Comparison of ENCODE assay signal across 11 cellular contexts in the genomic region with DNA sequence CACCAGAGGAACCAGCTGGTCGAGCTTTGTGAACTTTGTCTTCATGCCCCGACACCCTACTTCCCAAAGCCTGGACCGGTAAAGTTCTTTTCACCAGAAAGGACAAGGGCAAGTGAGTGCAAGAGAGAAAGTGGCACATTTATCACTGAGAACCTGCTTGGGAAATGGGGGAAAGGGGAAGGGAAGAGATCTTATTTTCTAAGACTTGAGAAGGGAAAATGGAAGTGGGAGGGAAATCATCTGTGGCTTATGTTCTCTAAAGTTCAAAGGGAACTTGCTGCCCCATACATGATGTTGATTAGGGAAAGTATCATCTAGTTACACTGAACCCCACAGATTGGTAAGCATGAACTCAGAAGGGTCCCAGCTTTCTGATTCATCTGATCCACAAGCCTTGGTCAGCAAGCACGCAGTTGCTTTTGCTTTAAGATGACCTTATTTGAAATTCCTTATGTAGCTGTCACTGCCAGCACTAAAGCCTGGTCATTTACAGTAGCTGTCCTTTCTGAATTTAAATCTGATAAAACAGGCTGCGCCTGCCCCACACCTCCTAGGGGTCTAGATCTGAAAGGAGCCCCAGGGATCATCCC.
DNase-seq lines count a peak whose midpoint lies in the region; ATAC-seq and TF ChIP-seq lines count a peak whose summit lies in the region.
"Had no signal": no experiment of that assay in that cellular context is flagged by ENCODE, and none has a peak within 500 bp of the region (broad histone marks: within the 10 kb centered on the region; RNA-seq: fewer than 3 reads in every experiment).

No MANE protein-coding gene starts in this region.

- no peak overlapping the region for H3K18ac ChIP-seq in neuronal stem cell (ENCODE audit: low read length)

- H3K27me3 ChIP-seq in MG63 (no peaks in the 10 kb centered on the region), psoas muscle (ENCODE audit: insufficient read depth in 3 of 3, low read length in 2 of 3) (no peaks in the 10 kb centered on the region), neuronal stem cell (ENCODE audit: control insufficient read depth in 3 of 3, insufficient read depth in 3 of 3, low read depth in 1 of 3, low read length in 3 of 3) (no peaks in the 10 kb centered on the region)

- H2BK12ac ChIP-seq in neuronal stem cell (ENCODE audit: low read length): no peak overlapping the region

- H2BK5ac ChIP-seq in neuronal stem cell (ENCODE audit: low read length): no peak overlapping the region

- H2AFZ ChIP-seq in neuronal stem cell (ENCODE audit: low read length): no peak overlapping the region

- 59 to 75% (median 63%) methylated on average over 5 of the region's 5 CpGs for WGBS in psoas muscle, 3 donors
- whole genome bisulfite sequencing in neuronal stem cell (ENCODE audit: extremely low coverage in 2 of 2, insufficient read length in 2 of 2, insufficient replicate concordance in 1 of 2), 2 donors: no CpG with 5 or more reads among the region's 5 CpGs

- DNase-seq in CD1c-positive myeloid dendritic cell (ENCODE audit: extremely low spot score) (peak; percentile 58), MG63 (peak; percentile 12), fibroblast of gingiva (ENCODE audit: low read depth) (peak; percentile 78), psoas muscle (no peak), neuronal stem cell (ENCODE audit: low spot score) (no peak), sciatic nerve (ENCODE audit: low spot score) (no peak), DMS79 treated with DMSO at 0.1 percent for 48 hours (lab: John Stamatoyannopoulos, UW) (no peak), hypothalamus (lab: John Stamatoyannopoulos, UW) (no peak)
- DNase-seq: activated CD8-positive, alpha-beta memory T cell treated with anti-CD3 and anti-CD28 coated beads for 24 hours; DMS79; left colon had no signal

- no peak overlapping the region for H3K14ac ChIP-seq in neuronal stem cell (ENCODE audit: low read length)

- H3K4ac ChIP-seq in neuronal stem cell (ENCODE audit: low read length): no peak overlapping the region

- H3K36me3 ChIP-seq in MG63: no peaks in the 10 kb centered on the region
- H3K36me3 ChIP-seq in psoas muscle (ENCODE audit: insufficient read depth in 1 of 2, low read depth in 1 of 2): no peaks in the 10 kb centered on the region
- H3K36me3 ChIP-seq in neuronal stem cell (replicated peaks in 1 of 2; ENCODE audit: control insufficient read depth in 2 of 2, insufficient read depth in 2 of 2, low read length in 2 of 2): no peaks in the 10 kb centered on the region

- no peak overlapping the region for H3K23ac ChIP-seq in neuronal stem cell (ENCODE audit: low read depth, low read length, poor library complexity)

- H2BK15ac ChIP-seq in neuronal stem cell (ENCODE audit: low read length): no peak overlapping the region

- ATAC-seq in psoas muscle (peak; percentile 27 to 48 (median 38)), sciatic nerve (no peak)

- H2BK120ac ChIP-seq in neuronal stem cell (ENCODE audit: low read depth, low read length): no peak overlapping the region

- no peaks in the 10 kb centered on the region for H3K79me1 ChIP-seq in neuronal stem cell (ENCODE audit: low read depth, low read length)

- no peak overlapping the region for H3K4me2 ChIP-seq in neuronal stem cell (ENCODE audit: insufficient read depth, low read length, poor library complexity, severe bottlenecking)

- H2AK5ac ChIP-seq in neuronal stem cell (ENCODE audit: low read depth, low read length): no peak overlapping the region

- no peak for TF ChIP-seq CTCF in psoas muscle (IDR thresholded peaks at IDR 0.05)

- H3K4me1 ChIP-seq in psoas muscle (peaks cover 52% of the 10 kb centered on the region), neuronal stem cell (ENCODE audit: control insufficient read depth in 2 of 2, insufficient read depth in 1 of 2, low read depth in 1 of 2, low read length in 2 of 2) (no peaks in the 10 kb centered on the region)

- no peak overlapping the region for H3K9ac ChIP-seq in neuronal stem cell (ENCODE audit: low read depth, low read length, poor library complexity)

- intact Hi-C loops in psoas muscle (cut with DNase I) (loop anchor here in 1 of 2 donors (5.0 kb wide), 1 partner anchor 37 kb away; no protein-coding TSS in a partner anchor), sciatic nerve (cut with DNase I) (no loop called here)

- no peak overlapping the region for H4K8ac ChIP-seq in neuronal stem cell (ENCODE audit: low read depth, low read length)

- H3K27ac ChIP-seq in psoas muscle (peak overlapping the region; percentile 93), neuronal stem cell (replicated peaks; ENCODE audit: low read length) (no peak overlapping the region)

- H3K4me3 ChIP-seq in MG63 (no peak overlapping the region), psoas muscle (peak overlapping the region; percentile 4), neuronal stem cell (ENCODE audit: low read length in 2 of 2) (no peak overlapping the region)

- H4K91ac ChIP-seq in neuronal stem cell (ENCODE audit: low read depth, low read length, poor library complexity): no peak overlapping the region

- no peaks in the 10 kb centered on the region for H3K9me3 ChIP-seq in MG63
- no peaks in the 10 kb centered on the region for H3K9me3 ChIP-seq in psoas muscle
- no peaks in the 10 kb centered on the region for H3K9me3 ChIP-seq in neuronal stem cell (replicated peaks in 1 of 2; ENCODE audit: control insufficient read depth in 2 of 2, insufficient read depth in 1 of 2, low read depth in 1 of 2, low read length in 2 of 2)

Comparison
In these comparisons a context has a peak if more than half of its experiments do, and no peak if none do; other contexts are left out.
1. DNase-seq: peak in CD1c-positive myeloid dendritic cell (single experiment), MG63 (single experiment) and fibroblast of gingiva (single experiment); none in psoas muscle (0 of 2), neuronal stem cell (single experiment), sciatic nerve (single experiment), DMS79 treated with DMSO at 0.1 percent for 48 hours (single experiment) and hypothalamus (0 of 51).